ENCODE assay signal across 8 cellular contexts in the genomic region with DNA sequence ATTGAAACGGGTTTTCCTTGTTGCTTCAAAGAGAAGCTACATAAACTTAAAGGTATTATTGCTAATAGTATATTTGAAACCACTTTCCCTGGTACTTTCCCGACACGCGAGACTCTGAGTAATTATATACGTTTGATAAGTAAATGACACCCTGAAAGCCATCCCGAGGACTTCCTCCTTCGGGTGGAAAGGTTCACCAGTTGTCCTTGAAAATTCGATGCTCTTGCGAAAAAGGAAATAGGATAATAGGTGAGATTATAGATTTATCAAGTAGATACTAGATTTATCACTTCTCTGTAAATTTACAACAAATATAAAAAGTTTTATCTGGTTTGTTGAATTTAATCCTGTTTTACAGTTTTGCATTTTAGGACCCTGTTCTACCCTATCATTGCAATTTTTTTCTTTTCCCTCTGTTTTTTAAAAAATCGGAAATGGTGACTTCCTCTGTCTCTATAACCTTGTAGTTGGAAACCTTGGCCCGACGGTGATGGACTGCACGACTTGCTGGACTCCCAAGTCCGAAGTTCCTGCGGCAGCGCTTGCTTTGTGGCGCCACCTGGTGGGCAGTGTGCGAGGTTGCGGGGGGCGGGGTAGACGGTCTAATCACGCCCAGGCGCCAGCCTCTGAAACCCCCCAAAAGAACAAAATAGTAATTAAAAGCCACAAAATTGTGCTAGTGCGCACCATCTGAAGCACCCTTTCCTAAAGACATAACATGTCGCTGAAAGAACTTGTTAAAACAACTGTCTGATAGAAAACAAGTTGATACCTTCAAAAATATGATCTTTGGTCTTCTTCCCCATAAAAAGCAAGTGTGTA. TPM values are rescaled to one million over a fixed set of nuclear protein-coding genes. Genes with fewer than 3 reads are reported as not detected.
DNase-seq lines count a peak whose midpoint lies in the region; ATAC-seq and TF ChIP-seq lines count a peak whose summit lies in the region.

No MANE protein-coding gene starts in this region.

- peak overlapping the region; percentile 64 for H3K4me3 ChIP-seq in suprapubic skin

- TF ChIP-seq CTCF in CD4-positive, alpha-beta T cell (IDR thresholded peaks at IDR 0.05), result peak; percentile 81
- TF ChIP-seq CTCF in natural killer cell (IDR thresholded peaks at IDR 0.05) (peak; percentile 96), suprapubic skin (IDR thresholded peaks at IDR 0.05) (peak; percentile 83 to 91)

- H3K27ac Mint-ChIP-seq in CD4-positive, alpha-beta T cell, result peak overlapping the region; percentile 9
- H3K27ac Mint-ChIP-seq in natural killer cell, result peak overlapping the region; percentile 78 to 92

- peak in 8 of 10 experiments; percentile 37 to 65 (median 51) for DNase-seq in CD4-positive, alpha-beta T cell
- DNase-seq in NOMO-1 treated with DMSO at 0.1 percent for 48 hours (lab: John Stamatoyannopoulos, UW; ENCODE audit: unreplicated experiment), result peak; percentile 58
- peak; percentile 59 for DNase-seq in activated T-cell treated with anti-CD3 and anti-CD28 coated beads for 24 hours (ENCODE audit: low read depth)
- peak; percentile 77 for DNase-seq in natural killer cell
- no peak for DNase-seq in suprapubic skin (ENCODE audit: low spot score in 2 of 2)

- H3K4me1 Mint-ChIP-seq in CD4-positive, alpha-beta T cell (ENCODE audit: low read depth), result peaks cover 56% of the 10 kb centered on the region
- peaks cover 46 to 72% of the 10 kb centered on the region in 2 donors for H3K4me1 Mint-ChIP-seq in natural killer cell

- no peak for TF ChIP-seq EP300 in suprapubic skin (IDR thresholded peaks at IDR 0.05)

- POLR2A ChIA-PET in CD4-positive, alpha-beta T cell (lab: Charles Lee), result interaction anchor here (0.6 to 3.9 kb wide), 6 partner anchors 11 to 357 kb away, joined by 3 to 23 read pairs (median 3); a partner anchor contains a TSS

- no peaks in the 10 kb centered on the region for H3K9me3 ChIP-seq in CD4-positive, alpha-beta T cell (ENCODE audit: control insufficient read depth, low read length)
- no peaks in the 10 kb centered on the region for H3K9me3 ChIP-seq in suprapubic skin

- no peaks in the 10 kb centered on the region for H3K36me3 Mint-ChIP-seq in CD4-positive, alpha-beta T cell (ENCODE audit: low read depth)
- no peaks in the 10 kb centered on the region for H3K36me3 Mint-ChIP-seq in natural killer cell

- H3K27me3 Mint-ChIP-seq in CD4-positive, alpha-beta T cell, result peaks cover 82% of the 10 kb centered on the region
- H3K27me3 Mint-ChIP-seq in natural killer cell (ENCODE audit: low read depth in 2 of 2), result peaks cover 57 to 65% of the 10 kb centered on the region in 2 donors

- peak; percentile 35 for ATAC-seq in CD4-positive, alpha-beta T cell (ENCODE audit: poor library complexity)
- ATAC-seq in HG03066 (IDR thresholded peaks at IDR 0.05; ENCODE audit: low read depth, unreplicated experiment) (peak; percentile 33), esophagus mucosa (peak; percentile 42), natural killer cell (peak; percentile 29 to 72 (median 38)), HG03432 (IDR thresholded peaks at IDR 0.05; ENCODE audit: unreplicated experiment) (no peak)

- H3K9me3 Mint-ChIP-seq in CD4-positive, alpha-beta T cell, result no peaks in the 10 kb centered on the region
- no peaks in the 10 kb centered on the region for H3K9me3 Mint-ChIP-seq in natural killer cell

- peaks cover 65% of the 10 kb centered on the region for H3K4me1 ChIP-seq in suprapubic skin

- intact Hi-C loops in CD4-positive, alpha-beta T cell (cut with DNase I, micrococcal nuclease), result loop anchor here (1.0 to 10.0 kb wide), 5 partner anchors 17 to 529 kb away; no protein-coding TSS in a partner anchor
- intact Hi-C loops in natural killer cell (cut with micrococcal nuclease), result loop anchor here (1.0 to 10.0 kb wide), 8 partner anchors 17 to 1289 kb away; a partner anchor contains a TSS

- WGBS in suprapubic skin, result 5% methylated on average over 25 of the region's 25 CpGs

- H3K4me3 Mint-ChIP-seq in CD4-positive, alpha-beta T cell, result peak overlapping the region; percentile 82
- peak overlapping the region; percentile 94 for H3K4me3 Mint-ChIP-seq in natural killer cell

- H3K27ac ChIP-seq in CD4-positive, alpha-beta T cell (ENCODE audit: low read depth, low read length), result no peak overlapping the region
- H3K27ac ChIP-seq in suprapubic skin, result no peak overlapping the region

- H3K36me3 ChIP-seq in suprapubic skin, result no peaks in the 10 kb centered on the region

- H3K27me3 ChIP-seq in CD4-positive, alpha-beta T cell (ENCODE audit: control insufficient read depth, insufficient read depth, low read length), result peaks cover 98% of the 10 kb centered on the region
- H3K27me3 ChIP-seq in suprapubic skin, result peaks cover 99% of the 10 kb centered on the region

- CTCF ChIA-PET in CD4-positive, alpha-beta T cell (lab: Charles Lee), result interaction anchor here (0.9 to 1.1 kb wide), 3 partner anchors 12 to 20 kb away, joined by 3 to 4 read pairs (median 4); no protein-coding TSS in a partner anchor

- no peak for TF ChIP-seq POLR2A in suprapubic skin (IDR thresholded peaks at IDR 0.05)

RNA-seq across cellular contexts. Expression of a gene that starts 1.0 kb away (rescaled TPM):
- total RNA-seq in CD4-positive, alpha-beta T cell, result not detected
- total RNA-seq in esophagus mucosa (not detected), natural killer cell (under 1 TPM; 0.55 to 0.84 (median 0.78) TPM), suprapubic skin (1 to 10 TPM in 1 of 4 donors, under 1 TPM in 2, not detected in 1; 0.30 to 1.1 (median 0.42) TPM)

RNA-seq across cellular contexts. Expression of a gene that starts 18.4 kb away (rescaled TPM):
- not detected for total RNA-seq in CD4-positive, alpha-beta T cell
- not detected for total RNA-seq in esophagus mucosa
- total RNA-seq in natural killer cell, result not detected
- total RNA-seq in suprapubic skin, result 1 to 10 TPM in 1 of 4 donors, under 1 TPM in 2, not detected in 1; 0.19 to 1.6 (median 0.44) TPM

Comparison
In these comparisons a context has a peak if more than half of its experiments do, and no peak if none do; other contexts are left out.
1. DNase-seq: peak in CD4-positive, alpha-beta T cell (8 of 10), NOMO-1 treated with DMSO at 0.1 percent for 48 hours (single experiment), activated T-cell treated with anti-CD3 and anti-CD28 coated beads for 24 hours (single experiment) and natural killer cell (single experiment); none in suprapubic skin (0 of 2).
2. Peak in every context shown above with its lines, with median percentiles within 50 percentile points of each other: CTCF ChIP-seq.